15 cellular contexts compared by ENCODE assay signal in the genomic region with DNA sequence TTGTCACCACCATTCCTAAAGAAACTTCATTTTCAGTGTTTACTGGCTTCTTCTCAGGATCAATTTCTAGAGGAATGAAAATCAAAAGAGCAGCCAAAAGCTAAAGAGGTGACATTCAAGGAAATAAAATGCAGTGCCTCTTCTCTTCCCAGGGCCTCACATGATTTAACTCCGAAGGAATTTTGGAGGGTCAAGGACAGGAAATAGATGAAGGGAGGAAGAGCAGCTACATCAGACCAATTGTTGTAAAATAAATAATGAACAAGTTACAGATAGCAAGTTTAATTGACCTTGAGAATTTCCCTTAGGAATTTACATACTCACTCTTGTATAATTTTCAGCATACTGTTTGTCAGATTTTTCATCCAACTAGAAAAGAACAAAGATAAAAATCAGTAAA.
DNase-seq lines count a peak whose midpoint lies in the region; ATAC-seq and TF ChIP-seq lines count a peak whose summit lies in the region.
"Had no signal": no experiment of that assay in that cellular context is flagged by ENCODE, and none has a peak within 500 bp of the region (broad histone marks: within the 10 kb centered on the region; RNA-seq: fewer than 3 reads in every experiment).

No MANE protein-coding gene starts in this region.

- no peaks in the 10 kb centered on the region for H4K20me1 ChIP-seq in Karpas-422 (ENCODE audit: insufficient read depth, low read depth, low read length)

- 0 out of 2 replicates have a peak, but pooled peaks cover 3% of the 10 kb centered on the region for H3K79me2 ChIP-seq in Karpas-422 (ENCODE audit: low read length)

- no peak overlapping the region for H2AFZ ChIP-seq in Karpas-422 (ENCODE audit: low read length)

- peaks cover 0 to 26% of the 10 kb centered on the region in 2 donors for H3K36me3 ChIP-seq in left lung
- H3K36me3 ChIP-seq in Karpas-422 (ENCODE audit: insufficient read depth, low read length), result no peaks in the 10 kb centered on the region

- no peak overlapping the region for H3K4me3 ChIP-seq in choroid plexus epithelial cell (ENCODE audit: low read depth, low read length)
- H3K4me3 ChIP-seq in left lung, result no peak overlapping the region
- no peak overlapping the region for H3K4me3 ChIP-seq in Karpas-422 (ENCODE audit: low read length)

- no peaks in the 10 kb centered on the region for H3K9me3 ChIP-seq in left lung
- no peaks in the 10 kb centered on the region for H3K9me3 ChIP-seq in Karpas-422 (ENCODE audit: low read length)

- H3K4me1 ChIP-seq in left lung (peaks cover 12 to 13% of the 10 kb centered on the region in 2 donors), Karpas-422 (ENCODE audit: low read length) (no peaks in the 10 kb centered on the region)

- no peak overlapping the region for H3K4me2 ChIP-seq in Karpas-422 (ENCODE audit: low read depth, low read length, poor library complexity, severe bottlenecking)

- ATAC-seq in left ventricle myocardium superior (peak; percentile 46), Right ventricle myocardium inferior (no peak), left lung (peak; percentile 46), HG03280 (IDR thresholded peaks at IDR 0.05; ENCODE audit: unreplicated experiment) (no peak), GM19328 (IDR thresholded peaks at IDR 0.05; ENCODE audit: unreplicated experiment) (no peak)
- ATAC-seq: HCT116, T-cell had no signal

- peak overlapping the region; percentile 14 to 15 for H3K27ac ChIP-seq in left lung
- no peak overlapping the region for H3K27ac ChIP-seq in Karpas-422 (ENCODE audit: low read length)

- H3K9ac ChIP-seq in Karpas-422 (ENCODE audit: low read length), result no peak overlapping the region

- no peaks in the 10 kb centered on the region for H3K9me2 ChIP-seq in Karpas-422 (replicated peaks; ENCODE audit: insufficient read depth, low read length)

- no peak for DNase-seq in left ventricle myocardium superior
- no peak for DNase-seq in Right ventricle myocardium inferior (ENCODE audit: missing footprints)
- DNase-seq in choroid plexus epithelial cell (ENCODE audit: low read depth), result peak; percentile 61
- no peak for DNase-seq in left lung
- no peak for DNase-seq in Karpas-422
- no peak for DNase-seq in NCI-H2081 treated with DMSO at 0.1 percent for 48 hours (lab: John Stamatoyannopoulos, UW)
- DNase-seq: activated CD4-positive, alpha-beta T cell treated with anti-CD3 and anti-CD28 coated beads, Interleukin-2, amount 50 U/mL, for 1 hour; activated naive CD4-positive, alpha-beta T cell treated with anti-CD3 and anti-CD28 coated beads, Interleukin-2, amount 10 ng/mL, durations not matched to agents 7 days and 5 days; effector CD8-positive, alpha-beta T cell; NCI-H748 treated with DMSO at 0.1 percent for 48 hours; posterior cingulate gyrus; T-cell had no signal

- intact Hi-C loops in left ventricle myocardium superior (cut with micrococcal nuclease), result no loop called here
- intact Hi-C loops in Right ventricle myocardium inferior (cut with DNase I), result no loop called here
- intact Hi-C loops in left lung (cut with DNase I), result no loop called here

- H3K27me3 ChIP-seq in left lung (no peaks in the 10 kb centered on the region), Karpas-422 (ENCODE audit: low read length) (no peaks in the 10 kb centered on the region)

- TF ChIP-seq CTCF in choroid plexus epithelial cell (conservative IDR thresholded peaks at IDR 0.05; ENCODE audit: low read depth, low read length) (no peak), left lung (IDR thresholded peaks at IDR 0.05) (no peak)

Comparison
In these comparisons a context has a peak if more than half of its experiments do, and no peak if none do; other contexts are left out.
1. ATAC-seq: peak in left ventricle myocardium superior (single experiment) and left lung (single experiment); none in Right ventricle myocardium inferior (single experiment), HG03280 (single experiment) and GM19328 (single experiment).